ENCODE assay signal across 8 cellular contexts in the genomic region with DNA sequence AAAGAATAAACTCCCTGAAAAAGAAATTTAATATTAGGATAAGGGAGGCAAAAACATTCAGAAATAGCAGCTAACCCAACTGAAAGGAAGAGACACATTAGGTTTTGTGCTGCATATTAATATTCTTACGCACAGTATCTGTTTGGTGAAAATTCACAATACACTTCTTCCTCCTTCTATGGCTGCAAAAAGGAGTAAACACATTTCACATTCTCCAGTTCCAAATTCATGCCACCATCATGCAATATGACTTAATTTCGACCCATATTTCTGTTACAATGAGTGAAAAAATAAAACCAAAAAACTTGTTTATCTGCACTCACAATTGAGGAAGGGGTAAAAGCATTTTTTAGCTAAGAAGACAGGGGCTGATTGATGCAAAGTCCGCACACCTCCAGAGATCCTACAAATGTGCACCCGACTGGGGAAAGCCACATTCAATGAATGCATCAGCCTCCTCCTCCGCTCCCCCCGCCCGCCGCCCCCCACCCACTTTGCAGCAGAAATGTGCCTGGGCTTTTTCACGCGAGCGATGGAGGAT. TPM values are rescaled to one million over a fixed set of nuclear protein-coding genes. Genes with fewer than 3 reads are reported as not detected.
DNase-seq lines count a peak whose midpoint lies in the region; ATAC-seq and TF ChIP-seq lines count a peak whose summit lies in the region.

No MANE protein-coding gene starts in this region.

- no peaks in the 10 kb centered on the region; a peak in 1 of 5 replicates for H3K9me3 Mint-ChIP-seq in H9
- no peaks in the 10 kb centered on the region for H3K9me3 Mint-ChIP-seq in activated T-helper 17 cell treated with anti-CD3 and anti-CD28 coated beads, Interleukin-2, amount 50 U/mL, for 72 hours

- peak overlapping the region; percentile 86 to 95 for H3K4me3 Mint-ChIP-seq in H9
- H3K4me3 Mint-ChIP-seq in activated T-helper 17 cell treated with anti-CD3 and anti-CD28 coated beads, Interleukin-2, amount 50 U/mL, for 72 hours: peak overlapping the region; percentile 94

- H3K4me1 ChIP-seq in H9 (ENCODE audit: insufficient read depth, low read length) (peaks cover 6% of the 10 kb centered on the region), iPS-15b (ENCODE audit: control insufficient read depth, insufficient read depth, low read length) (peaks cover 7% of the 10 kb centered on the region), stomach smooth muscle (ENCODE audit: control insufficient read depth, insufficient read depth, low read length) (peaks cover 14% of the 10 kb centered on the region)

- H4K8ac ChIP-seq in H9 (replicated peaks; ENCODE audit: insufficient read length, low read depth, low read length): no peak overlapping the region

- CTCF ChIA-PET in HEK293T (lab: Yijun Ruan, JAX): no interaction called here

- DNase-seq in ACHN: peak; percentile 13
- DNase-seq in H9: no peak
- no peak for DNase-seq in HEK293T (ENCODE audit: extremely low spot score)

- H3K23me2 ChIP-seq in H9 (ENCODE audit: insufficient read length, low read depth, low read length, poor library complexity, severe bottlenecking): peaks cover 3% of the 10 kb centered on the region

- peak overlapping the region; percentile 60 for H3K18ac ChIP-seq in H9 (ENCODE audit: insufficient read length, low read depth, low read length)

- no peak overlapping the region for H3T11ph ChIP-seq in H9 (ENCODE audit: low read length)

- peak overlapping the region; percentile 95 for H3K4me2 ChIP-seq in H9 (ENCODE audit: insufficient read depth, insufficient read length, low read length)

- peaks cover 39 to 44% of the 10 kb centered on the region in 2 experiments for H3K4me1 Mint-ChIP-seq in H9
- peaks cover 8% of the 10 kb centered on the region for H3K4me1 Mint-ChIP-seq in activated T-helper 17 cell treated with anti-CD3 and anti-CD28 coated beads, Interleukin-2, amount 50 U/mL, for 72 hours

- H3K9ac ChIP-seq in H9 (ENCODE audit: extremely low read depth, insufficient read length, low read length) (peak overlapping the region; percentile 79), iPS-15b (ENCODE audit: low read depth, low read length) (peak overlapping the region; percentile 50), stomach smooth muscle (ENCODE audit: low read length in 2 of 2) (no peak overlapping the region)

- no peak overlapping the region for H3K23ac ChIP-seq in H9 (ENCODE audit: insufficient read length, low read depth, low read length)

- H2BK12ac ChIP-seq in H9 (ENCODE audit: insufficient read length, low read depth, low read length): no peak overlapping the region

- H2BK20ac ChIP-seq in H9 (ENCODE audit: low read depth, low read length, poor library complexity, severe bottlenecking): no peak overlapping the region

- no peak overlapping the region for H2BK120ac ChIP-seq in H9 (ENCODE audit: low read depth, low read length, poor library complexity, severe bottlenecking)

- peak overlapping the region; percentile 81 for H3K4me3 ChIP-seq in iPS-15b (ENCODE audit: low read depth, low read length)
- peak overlapping the region; percentile 57 to 77 for H3K4me3 ChIP-seq in stomach smooth muscle (ENCODE audit: low read length in 2 of 2)

- no peaks in the 10 kb centered on the region for H3K36me3 ChIP-seq in iPS-15b (ENCODE audit: control insufficient read depth, insufficient read depth, low read length)
- no peaks in the 10 kb centered on the region for H3K36me3 ChIP-seq in stomach smooth muscle (ENCODE audit: control insufficient read depth in 2 of 2, insufficient read depth in 2 of 2, low read length in 2 of 2)

- no peak overlapping the region for H2BK15ac ChIP-seq in H9 (ENCODE audit: low read depth, low read length)

- no peaks in the 10 kb centered on the region for H4K20me1 ChIP-seq in H9 (ENCODE audit: control insufficient read depth, insufficient read depth, insufficient read length)

- H3K36me3 Mint-ChIP-seq in H9 (ENCODE audit: insufficient read depth in 1 of 3, low read depth in 3 of 3): peaks cover 9 to 18% (median 14%) of the 10 kb centered on the region in 3 experiments
- H3K36me3 Mint-ChIP-seq in activated T-helper 17 cell treated with anti-CD3 and anti-CD28 coated beads, Interleukin-2, amount 50 U/mL, for 72 hours (ENCODE audit: low read depth): peaks cover 13% of the 10 kb centered on the region

- H2AK5ac ChIP-seq in H9 (ENCODE audit: insufficient read length, low read length): no peak overlapping the region

- no CpG with 5 or more reads among the region's 11 CpGs for WGBS in H9 (ENCODE audit: extremely low coverage, insufficient read length, low lambda C conversion rate)

- H4K91ac ChIP-seq in H9 (ENCODE audit: insufficient read length, low read depth, low read length): no peak overlapping the region

- H3K14ac ChIP-seq in H9 (ENCODE audit: insufficient read depth, low read length): peak overlapping the region; percentile 88; the same call in 1 of the 2 replicates

- peaks cover 25% of the 10 kb centered on the region; the same call in 1 of the 2 replicates for H3K79me2 ChIP-seq in H9 (ENCODE audit: insufficient read depth, low read length)

- H2BK5ac ChIP-seq in H9 (ENCODE audit: insufficient read length, low read length): no peak overlapping the region

- H3K9me3 ChIP-seq in H9 (ENCODE audit: control insufficient read depth, low read depth, low read length) (no peaks in the 10 kb centered on the region), iPS-15b (ENCODE audit: control insufficient read depth, insufficient read depth, low read length) (no peaks in the 10 kb centered on the region), stomach smooth muscle (ENCODE audit: control insufficient read depth in 2 of 2, low read length in 2 of 2) (no peaks in the 10 kb centered on the region)

- H3K4ac ChIP-seq in H9 (ENCODE audit: low read depth, low read length): no peak overlapping the region

- peak overlapping the region; percentile 81 to 97 (median 95) for H3K27ac Mint-ChIP-seq in H9
- H3K27ac Mint-ChIP-seq in activated T-helper 17 cell treated with anti-CD3 and anti-CD28 coated beads, Interleukin-2, amount 50 U/mL, for 72 hours: peak overlapping the region; percentile 81

- H3K27me3 ChIP-seq in H9 (ENCODE audit: insufficient read depth, low read length): no peaks in the 10 kb centered on the region
- H3K27me3 ChIP-seq in iPS-15b (ENCODE audit: control insufficient read depth, insufficient read depth, low read length): no peaks in the 10 kb centered on the region
- no peaks in the 10 kb centered on the region for H3K27me3 ChIP-seq in stomach smooth muscle (ENCODE audit: control insufficient read depth in 1 of 2, insufficient read depth in 2 of 2, low read length in 2 of 2)

- no peaks in the 10 kb centered on the region; the same call in 1 of the 2 replicates for H3K27me3 Mint-ChIP-seq in H9 (ENCODE audit: low read depth)
- H3K27me3 Mint-ChIP-seq in activated T-helper 17 cell treated with anti-CD3 and anti-CD28 coated beads, Interleukin-2, amount 50 U/mL, for 72 hours: no peaks in the 10 kb centered on the region

- H3K79me1 ChIP-seq in H9 (ENCODE audit: insufficient read depth, low read depth, low read length, poor library complexity, severe bottlenecking): peaks cover 1% of the 10 kb centered on the region

- in situ Hi-C loops in ACHN (cut with HindIII; ENCODE audit: low pct_ligation_motif_present, low pct_unique_long_range_greater_than_20kb, low sequenced_read_pairs): no loop called here

- no peak overlapping the region for H3K56ac ChIP-seq in H9 (ENCODE audit: insufficient read length, low read depth, low read length)

- no peak overlapping the region for H2AFZ ChIP-seq in H9 (ENCODE audit: low read length)

- no peak for TF ChIP-seq CTCF in H9 (conservative IDR thresholded peaks at IDR 0.05)

- no peak overlapping the region for H3K27ac ChIP-seq in H9 (ENCODE audit: insufficient read length, low read depth, low read length)
- no peak overlapping the region for H3K27ac ChIP-seq in stomach smooth muscle (ENCODE audit: low read length)

- H4K5ac ChIP-seq in H9 (ENCODE audit: insufficient read length, low read depth, low read length): no peak overlapping the region

- no peak for ATAC-seq in activated T-helper 17 cell treated with anti-CD3 and anti-CD28 coated beads, Interleukin-2, amount 50 U/mL, for 72 hours (replicated peaks)
- ATAC-seq in HG02938 (IDR thresholded peaks at IDR 0.05; ENCODE audit: unreplicated experiment) (no peak), HG03432 (IDR thresholded peaks at IDR 0.05; ENCODE audit: unreplicated experiment) (no peak)

- POLR2A ChIA-PET in HEK293T (lab: Yijun Ruan, JAX): interaction anchor here (1.1 kb wide), 1 partner anchor 139 kb away, joined by 3 read pairs; no protein-coding TSS in a partner anchor

TF ChIP-seq in HEK293T, 16 proteins besides CTCF, POLR2A, EP300 and RAD21:
- no peak for TF ChIP-seq HDGF (IDR thresholded peaks at IDR 0.05; ENCODE audit: borderline replicate concordance)
- TF ChIP-seq, protein P1, sequence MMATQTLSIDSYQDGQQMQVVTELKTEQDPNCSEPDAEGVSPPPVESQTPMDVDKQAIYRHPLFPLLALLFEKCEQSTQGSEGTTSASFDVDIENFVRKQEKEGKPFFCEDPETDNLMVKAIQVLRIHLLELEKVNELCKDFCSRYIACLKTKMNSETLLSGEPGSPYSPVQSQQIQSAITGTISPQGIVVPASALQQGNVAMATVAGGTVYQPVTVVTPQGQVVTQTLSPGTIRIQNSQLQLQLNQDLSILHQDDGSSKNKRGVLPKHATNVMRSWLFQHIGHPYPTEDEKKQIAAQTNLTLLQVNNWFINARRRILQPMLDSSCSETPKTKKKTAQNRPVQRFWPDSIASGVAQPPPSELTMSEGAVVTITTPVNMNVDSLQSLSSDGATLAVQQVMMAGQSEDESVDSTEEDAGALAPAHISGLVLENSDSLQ (IDR thresholded peaks at IDR 0.05): no peak
- TF ChIP-seq FOXK2 (IDR thresholded peaks at IDR 0.05): no peak
- no peak for TF ChIP-seq ARNT (IDR thresholded peaks at IDR 0.05)
- TF ChIP-seq FOXA1 (IDR thresholded peaks at IDR 0.05): no peak

RNA-seq across cellular contexts. Expression of a gene that starts 1.0 kb away (rescaled TPM):
- 40.4 and 43.4 TPM in 2 replicates for total RNA-seq in H9 (2021)
- total RNA-seq in activated T-helper 17 cell treated with anti-CD3 and anti-CD28 coated beads, Interleukin-2, amount 50 U/mL, for 72 hours: 10 to 100 TPM; 33.8 to 36.2 TPM

Comparison
In these comparisons a context has a peak if more than half of its experiments do, and no peak if none do; other contexts are left out.
1. H3K9ac ChIP-seq: peak in H9 (single experiment) and iPS-15b (single experiment); none in stomach smooth muscle (0 of 2).